Comparison of ENCODE assay signal across 14 cellular contexts in the genomic region with DNA sequence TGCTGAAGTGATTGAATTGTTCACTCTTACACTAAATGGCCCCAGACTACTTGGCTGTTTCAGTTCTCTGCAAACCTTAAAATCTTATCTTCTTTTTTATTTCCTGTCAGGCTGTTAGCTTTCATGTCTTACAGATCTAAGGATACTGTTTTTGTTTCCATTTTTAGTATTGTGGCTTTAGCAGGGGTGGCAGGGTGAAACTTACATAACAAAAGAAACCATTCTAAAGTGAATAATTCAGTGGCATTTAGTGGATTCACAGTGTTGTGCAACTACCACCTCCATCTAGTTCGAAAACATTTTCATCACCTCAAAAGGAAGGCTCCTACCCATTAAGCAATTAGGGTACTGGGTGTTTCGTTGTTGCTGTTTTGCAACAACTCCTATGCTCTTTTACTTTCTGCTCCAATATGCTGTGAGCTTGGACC. TPM values are rescaled to one million over a fixed set of nuclear protein-coding genes. Genes with fewer than 3 reads are reported as not detected.
DNase-seq lines count a peak whose midpoint lies in the region; ATAC-seq and TF ChIP-seq lines count a peak whose summit lies in the region.
"Had no signal": no experiment of that assay in that cellular context is flagged by ENCODE, and none has a peak within 500 bp of the region (broad histone marks: within the 10 kb centered on the region; RNA-seq: fewer than 3 reads in every experiment).

No MANE protein-coding gene starts in this region.

- TF ChIP-seq CTCF in gastroesophageal sphincter (IDR thresholded peaks at IDR 0.05): no peak
- TF ChIP-seq CTCF in upper lobe of right lung (IDR thresholded peaks at IDR 0.05): no peak

- H3K27ac ChIP-seq in gastroesophageal sphincter (peak overlapping the region in 2 of 4 donors; percentile 12 to 22), upper lobe of right lung (peak overlapping the region; percentile 60)
- H3K27ac ChIP-seq: WERI-Rb-1 had no signal

- peak overlapping the region; percentile 88 for H3K27ac Mint-ChIP-seq in T-helper 1 cell treated with Interleukin-12 subunit alpha and Interleukin-12 subunit beta and Interleukin-4 antibody, amounts not matched to agents 30 μg/mL and 1 μg/mL, for 36 hours

- peaks cover 0 to 29% (median 10%) of the 10 kb centered on the region in 3 donors for H3K4me1 ChIP-seq in gastroesophageal sphincter
- H3K4me1 ChIP-seq in upper lobe of right lung: peaks cover 32% of the 10 kb centered on the region

- H3K9me3 ChIP-seq in gastroesophageal sphincter (no peaks in the 10 kb centered on the region), upper lobe of right lung (no peaks in the 10 kb centered on the region)

- no peak for TF ChIP-seq EP300 in gastroesophageal sphincter (IDR thresholded peaks at IDR 0.05)

- H3K36me3 Mint-ChIP-seq in T-helper 1 cell treated with Interleukin-12 subunit alpha and Interleukin-12 subunit beta and Interleukin-4 antibody, amounts not matched to agents 30 μg/mL and 1 μg/mL, for 36 hours (ENCODE audit: low read depth): no peaks in the 10 kb centered on the region

- H3K4me3 Mint-ChIP-seq in T-helper 1 cell treated with Interleukin-12 subunit alpha and Interleukin-12 subunit beta and Interleukin-4 antibody, amounts not matched to agents 30 μg/mL and 1 μg/mL, for 36 hours: peak overlapping the region; percentile 63

- no peak for TF ChIP-seq POLR2A in gastroesophageal sphincter (IDR thresholded peaks at IDR 0.05)

- H3K36me3 ChIP-seq in gastroesophageal sphincter (no peaks in the 10 kb centered on the region), upper lobe of right lung (no peaks in the 10 kb centered on the region)
- H3K36me3 ChIP-seq: WERI-Rb-1 had no signal

- H3K4me3 ChIP-seq in gastroesophageal sphincter: no peak overlapping the region
- no peak overlapping the region for H3K4me3 ChIP-seq in upper lobe of right lung
- H3K4me3 ChIP-seq: smooth muscle cell had no signal

- ATAC-seq in Right ventricle myocardium inferior (peak; percentile 53), gastroesophageal sphincter (peak; percentile 63), upper lobe of right lung (peak; percentile 58), GM19395 (IDR thresholded peaks at IDR 0.05; ENCODE audit: unreplicated experiment) (no peak), HG03520 (IDR thresholded peaks at IDR 0.05; ENCODE audit: unreplicated experiment) (no peak)

- intact Hi-C loops in Right ventricle myocardium inferior (cut with DNase I): no loop called here
- intact Hi-C loops in cardiac septum (cut with DNase I): no loop called here
- intact Hi-C loops in upper lobe of right lung (cut with DNase I): no loop called here

- no peaks in the 10 kb centered on the region for H3K27me3 ChIP-seq in gastroesophageal sphincter
- H3K27me3 ChIP-seq in upper lobe of right lung: no peaks in the 10 kb centered on the region

- no peaks in the 10 kb centered on the region for H3K9me3 Mint-ChIP-seq in T-helper 1 cell treated with Interleukin-12 subunit alpha and Interleukin-12 subunit beta and Interleukin-4 antibody, amounts not matched to agents 30 μg/mL and 1 μg/mL, for 36 hours

- H3K27me3 Mint-ChIP-seq in T-helper 1 cell treated with Interleukin-12 subunit alpha and Interleukin-12 subunit beta and Interleukin-4 antibody, amounts not matched to agents 30 μg/mL and 1 μg/mL, for 36 hours (ENCODE audit: low read depth): peaks cover 7% of the 10 kb centered on the region

- H3K4me1 Mint-ChIP-seq in T-helper 1 cell treated with Interleukin-12 subunit alpha and Interleukin-12 subunit beta and Interleukin-4 antibody, amounts not matched to agents 30 μg/mL and 1 μg/mL, for 36 hours (ENCODE audit: low read depth): peaks cover 70% of the 10 kb centered on the region

- WGBS in gastroesophageal sphincter (ENCODE audit: low coverage in 1 of 2), 2 donors: 68 to 77% methylated on average over 2 of the region's 2 CpGs

- DNase-seq in Right ventricle myocardium inferior (ENCODE audit: missing footprints) (no peak), cardiac septum (ENCODE audit: low spot score) (no peak), upper lobe of right lung (no peak), cerebellar nuclear complex (lab: John Stamatoyannopoulos, UW) (no peak)
- DNase-seq: left cardiac atrium, NCI-H2227 treated with DMSO at 0.1 percent for 48 hours, WERI-Rb-1 had no signal

RNA-seq across cellular contexts. Expression of a gene that starts 19.8 kb away (rescaled TPM):
- 0.49 TPM for total RNA-seq in Right ventricle myocardium inferior
- 1.7 TPM for total RNA-seq in cardiac septum
- under 1 TPM in 2 of 4 donors, not detected in 2; 0.13 to 0.15 TPM for total RNA-seq in gastroesophageal sphincter
- not detected for total RNA-seq in upper lobe of right lung
- total RNA-seq: dermis microvascular lymphatic vessel endothelial cell had no signal

RNA-seq across cellular contexts. Expression of a gene that starts 21.2 kb away (rescaled TPM):
- 10.2 TPM for total RNA-seq in Right ventricle myocardium inferior
- 9.8 TPM for total RNA-seq in cardiac septum
- 10 to 100 TPM in 3 of 4 donors, 1 to 10 TPM in 1; 9.2 to 23.3 (median 19.2) TPM for total RNA-seq in gastroesophageal sphincter
- 14.9 TPM for total RNA-seq in upper lobe of right lung

RNA-seq across cellular contexts. Expression of a gene that starts 36.6 kb away (rescaled TPM):
- not detected for total RNA-seq in Right ventricle myocardium inferior
- total RNA-seq in cardiac septum: not detected
- not detected for total RNA-seq in gastroesophageal sphincter
- not detected for total RNA-seq in upper lobe of right lung
- total RNA-seq: dermis microvascular lymphatic vessel endothelial cell, left cardiac atrium, smooth muscle cell, temporal lobe had no signal

Comparison
In these comparisons a context has a peak if more than half of its experiments do, and no peak if none do; other contexts are left out.
1. ATAC-seq: peak in Right ventricle myocardium inferior (single experiment), gastroesophageal sphincter (single experiment) and upper lobe of right lung (single experiment); none in GM19395 (single experiment) and HG03520 (single experiment).